In genomic region chr9:120850315-120850714, GRCh38 we compare ENCODE assay signal across 16 cellular contexts. TPM values are rescaled to one million over a fixed set of nuclear protein-coding genes. Genes with fewer than 3 reads are reported as not detected.
DNase-seq lines count a peak whose midpoint lies in the region; ATAC-seq and TF ChIP-seq lines count a peak whose summit lies in the region.
"Had no signal": no experiment of that assay in that cellular context is flagged by ENCODE, and none has a peak within 500 bp of the region (broad histone marks: within the 10 kb centered on the region; RNA-seq: fewer than 3 reads in every experiment).

No MANE protein-coding gene starts in this region.

- no peak overlapping the region for H3K27ac ChIP-seq in CD4-positive, alpha-beta T cell (ENCODE audit: low read depth, low read length)
- H3K27ac ChIP-seq: BLaER1, KMS-11 had no signal

- POLR2A ChIA-PET in activated CD4-positive, alpha-beta T cell treated with anti-CD3 and anti-CD28 coated beads, Interleukin-2, amount 10 ng/mL, durations not matched to agents 7 days and 5 days (lab: Charles Lee), result no interaction called here
- POLR2A ChIA-PET in CD4-positive, alpha-beta T cell (lab: Charles Lee), result interaction anchor here (0.6 kb wide), 1 partner anchor 206 kb away, joined by 3 read pairs; no protein-coding TSS in a partner anchor

- in situ Hi-C loops in G401 (cut with HindIII; ENCODE audit: low sequenced_read_pairs), result no loop called here

- H3K4me1 Mint-ChIP-seq in activated CD4-positive, alpha-beta T cell treated with anti-CD3 and anti-CD28 coated beads, Interleukin-2, amount 10 ng/mL, durations not matched to agents 7 days and 5 days, result peaks cover 49% of the 10 kb centered on the region
- peaks cover 82% of the 10 kb centered on the region for H3K4me1 Mint-ChIP-seq in CD4-positive, alpha-beta T cell (ENCODE audit: low read depth)
- H3K4me1 Mint-ChIP-seq in T-helper 17 cell, result peaks cover 39% of the 10 kb centered on the region
- H3K4me1 Mint-ChIP-seq in effector memory CD8-positive, alpha-beta T cell (ENCODE audit: low read depth in 2 of 2), result peaks cover 25 to 33% of the 10 kb centered on the region in 2 donors

- no peak for TF ChIP-seq CTCF in CD4-positive, alpha-beta T cell (IDR thresholded peaks at IDR 0.05)

- no peak for DNase-seq in activated CD4-positive, alpha-beta T cell treated with anti-CD3 and anti-CD28 coated beads, Interleukin-2, amount 10 ng/mL, durations not matched to agents 7 days and 5 days
- no peak for DNase-seq in activated CD4-positive, alpha-beta T cell treated with anti-CD3 and anti-CD28 coated beads, Interleukin-2, amount 50 U/mL, for 48 hours
- DNase-seq in CD4-positive, alpha-beta T cell, result no peak
- DNase-seq in T-helper 17 cell (no peak), G401 (ENCODE audit: low spot score) (no peak), SHP77 treated with DMSO at 0.1 percent for 48 hours (lab: John Stamatoyannopoulos, UW) (no peak)
- DNase-seq in effector memory CD8-positive, alpha-beta T cell, result no peak
- DNase-seq: DMS153, NCI-H1105, NCI-H1694, NCI-H2227 treated with DMSO at 0.1 percent for 48 hours, NCI-H526, Right ventricle myocardium superior had no signal

- no peaks in the 10 kb centered on the region for H3K9me3 Mint-ChIP-seq in activated CD4-positive, alpha-beta T cell treated with anti-CD3 and anti-CD28 coated beads, Interleukin-2, amount 10 ng/mL, durations not matched to agents 7 days and 5 days
- no peaks in the 10 kb centered on the region for H3K9me3 Mint-ChIP-seq in CD4-positive, alpha-beta T cell
- no peaks in the 10 kb centered on the region for H3K9me3 Mint-ChIP-seq in effector memory CD8-positive, alpha-beta T cell

- no peaks in the 10 kb centered on the region for H3K9me3 ChIP-seq in CD4-positive, alpha-beta T cell (ENCODE audit: control insufficient read depth, low read length)
- H3K9me3 ChIP-seq in T-helper 17 cell (ENCODE audit: control insufficient read depth, low read length, poor library complexity, severe bottlenecking), result no peaks in the 10 kb centered on the region
- H3K9me3 ChIP-seq: BLaER1 had no signal

- CTCF ChIA-PET in activated CD4-positive, alpha-beta T cell treated with anti-CD3 and anti-CD28 coated beads, Interleukin-2, amount 10 ng/mL, durations not matched to agents 7 days and 5 days (lab: Charles Lee), result interaction anchor here (0.6 kb wide), 1 partner anchor 341 kb away, joined by 4 read pairs; no protein-coding TSS in a partner anchor
- CTCF ChIA-PET in CD4-positive, alpha-beta T cell (lab: Charles Lee), result no interaction called here

- intact Hi-C loops in CD4-positive, alpha-beta T cell (cut with DNase I, micrococcal nuclease), result no loop called here

- no peak overlapping the region for H3K4me3 Mint-ChIP-seq in activated CD4-positive, alpha-beta T cell treated with anti-CD3 and anti-CD28 coated beads, Interleukin-2, amount 10 ng/mL, durations not matched to agents 7 days and 5 days
- no peak overlapping the region for H3K4me3 Mint-ChIP-seq in CD4-positive, alpha-beta T cell
- peak overlapping the region; percentile 31 for H3K4me3 Mint-ChIP-seq in T-helper 17 cell
- no peak overlapping the region for H3K4me3 Mint-ChIP-seq in effector memory CD8-positive, alpha-beta T cell

- peak overlapping the region; percentile 50 for H3K27ac Mint-ChIP-seq in activated CD4-positive, alpha-beta T cell treated with anti-CD3 and anti-CD28 coated beads, Interleukin-2, amount 10 ng/mL, durations not matched to agents 7 days and 5 days
- peak overlapping the region; percentile 38 for H3K27ac Mint-ChIP-seq in CD4-positive, alpha-beta T cell
- H3K27ac Mint-ChIP-seq in T-helper 17 cell, result peak overlapping the region; percentile 69
- peak overlapping the region; percentile 54 to 56 for H3K27ac Mint-ChIP-seq in effector memory CD8-positive, alpha-beta T cell

- peaks cover 77% of the 10 kb centered on the region for H3K36me3 Mint-ChIP-seq in activated CD4-positive, alpha-beta T cell treated with anti-CD3 and anti-CD28 coated beads, Interleukin-2, amount 10 ng/mL, durations not matched to agents 7 days and 5 days (ENCODE audit: low read depth)
- H3K36me3 Mint-ChIP-seq in CD4-positive, alpha-beta T cell (ENCODE audit: low read depth), result peaks cover 94% of the 10 kb centered on the region
- peaks cover 5% of the 10 kb centered on the region for H3K36me3 Mint-ChIP-seq in T-helper 17 cell (ENCODE audit: low read depth)
- peaks cover 52% of the 10 kb centered on the region for H3K36me3 Mint-ChIP-seq in effector memory CD8-positive, alpha-beta T cell (ENCODE audit: insufficient read depth)

- no peaks in the 10 kb centered on the region for H3K27me3 Mint-ChIP-seq in activated CD4-positive, alpha-beta T cell treated with anti-CD3 and anti-CD28 coated beads, Interleukin-2, amount 10 ng/mL, durations not matched to agents 7 days and 5 days
- no peaks in the 10 kb centered on the region for H3K27me3 Mint-ChIP-seq in CD4-positive, alpha-beta T cell
- H3K27me3 Mint-ChIP-seq in T-helper 17 cell, result no peaks in the 10 kb centered on the region
- no peaks in the 10 kb centered on the region for H3K27me3 Mint-ChIP-seq in effector memory CD8-positive, alpha-beta T cell

- no peaks in the 10 kb centered on the region for H3K27me3 ChIP-seq in CD4-positive, alpha-beta T cell (ENCODE audit: control insufficient read depth, insufficient read depth, low read length)
- H3K27me3 ChIP-seq: BLaER1 had no signal

- ATAC-seq in CD4-positive, alpha-beta T cell (ENCODE audit: poor library complexity), result no peak
- no peak for ATAC-seq in T-helper 17 cell
- ATAC-seq in effector memory CD8-positive, alpha-beta T cell (replicated peaks), result no peak
- no peak for ATAC-seq in HG02973 (IDR thresholded peaks at IDR 0.05; ENCODE audit: unreplicated experiment)

RNA-seq across cellular contexts. Expression of gene PSMD5, which starts 7.6 kb away (rescaled TPM):
- total RNA-seq in activated CD4-positive, alpha-beta T cell treated with anti-CD3 and anti-CD28 coated beads, Interleukin-2, amount 10 ng/mL, durations not matched to agents 7 days and 5 days, result 10 to 100 TPM; 35.3 to 50.9 TPM
- total RNA-seq in CD4-positive, alpha-beta T cell, result 10 to 100 TPM; 35.4 to 44.3 TPM
- 10 to 100 TPM; 37.2 to 51.5 TPM for total RNA-seq in T-helper 17 cell
- total RNA-seq in G401 (2014; rRNA removed; shearing (Covaris generic)), result 21.5 and 27.9 TPM in 2 replicates

RNA-seq across cellular contexts. Expression of gene PHF19, which starts 26.7 kb away (rescaled TPM):
- 100 to 1,000 TPM; 331 to 351 TPM for total RNA-seq in activated CD4-positive, alpha-beta T cell treated with anti-CD3 and anti-CD28 coated beads, Interleukin-2, amount 10 ng/mL, durations not matched to agents 7 days and 5 days
- 10 to 100 TPM; 60.3 to 63.0 TPM for total RNA-seq in CD4-positive, alpha-beta T cell
- total RNA-seq in T-helper 17 cell, result 10 to 100 TPM; 69.9 to 96.9 TPM
- total RNA-seq in G401 (2014; rRNA removed; shearing (Covaris generic)), result 60.2 and 66.5 TPM in 2 replicates

RNA-seq across cellular contexts. Expression of gene FBXW2, which starts 57.1 kb away (rescaled TPM):
- 10 to 100 TPM; 70.9 to 83.3 TPM for total RNA-seq in activated CD4-positive, alpha-beta T cell treated with anti-CD3 and anti-CD28 coated beads, Interleukin-2, amount 10 ng/mL, durations not matched to agents 7 days and 5 days
- 10 to 100 TPM; 58.7 to 64.7 TPM for total RNA-seq in CD4-positive, alpha-beta T cell
- 10 to 100 TPM; 60.6 to 71.2 TPM for total RNA-seq in T-helper 17 cell
- total RNA-seq in G401 (2014; rRNA removed; shearing (Covaris generic)), result 19.0 and 19.1 TPM in 2 replicates
